30 cellular contexts compared by ENCODE assay signal in the genomic region with DNA sequence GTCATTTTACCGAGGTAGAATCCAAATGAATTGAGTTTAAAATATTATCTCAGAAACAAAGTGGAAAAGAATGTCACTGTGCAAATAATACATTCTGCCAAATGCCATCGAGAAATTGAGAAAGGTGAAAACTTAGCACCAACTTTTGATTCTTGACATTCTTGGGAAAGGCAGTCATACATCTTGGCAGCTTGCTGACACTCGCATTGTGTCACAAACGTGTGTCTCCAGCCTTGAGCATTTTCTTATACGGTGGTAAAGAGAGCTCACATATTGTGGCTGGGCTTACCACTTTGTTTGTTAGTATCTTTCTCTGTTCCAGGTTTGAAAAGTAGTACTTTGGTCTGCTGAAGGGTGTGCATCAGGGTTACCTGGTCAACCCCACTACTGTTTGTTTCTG.
"Had no signal": no experiment of that assay in that cellular context is flagged by ENCODE, and none has a peak within 500 bp of the region (broad histone marks: within the 10 kb centered on the region; RNA-seq: fewer than 3 reads in every experiment).

No MANE protein-coding gene starts in this region.

- H2AFZ ChIP-seq: hepatocyte had no signal

- H3K79me2 ChIP-seq: hepatocyte had no signal

- H3K9me3 ChIP-seq: ascending aorta, gastrocnemius medialis, pancreas, prostate gland had no signal

- ATAC-seq: gastrocnemius medialis; left ventricle myocardium superior; naive thymus-derived CD8-positive, alpha-beta T cell; pancreas; sciatic nerve; stimulated activated naive CD8-positive, alpha-beta T cell treated with anti-CD3 and anti-CD28 coated beads, Interleukin-15, amount 100 ng/mL, for 72 hours had no signal

- DNase-seq: activated CD4-positive, alpha-beta memory T cell treated with anti-CD3 and anti-CD28 coated beads for 36 hours; activated CD4-positive, alpha-beta T cell treated with anti-CD3 and anti-CD28 coated beads, Interleukin-2, amount 10 ng/mL, durations not matched to agents 24 days and 14 days; activated CD4-positive, CD25-positive, alpha-beta regulatory T cell treated with anti-CD3 and anti-CD28 coated beads, Interleukin-2, amount 50 U/mL, for 72 hours; activated CD8-positive, alpha-beta memory T cell treated with anti-CD3 and anti-CD28 coated beads, Interleukin-2, amount 50 U/mL, for 4 hours; activated gamma-delta T cell; activated naive CD4-positive, alpha-beta T cell treated with anti-CD3 and anti-CD28 coated beads, Interleukin-2, amount 10 ng/mL, durations not matched to agents 7 days and 5 days; activated naive CD8-positive, alpha-beta T cell treated with anti-CD3 and anti-CD28 coated beads, Interleukin-2, amount 10 ng/mL, durations not matched to agents 7 days and 5 days; activated T-cell treated with anti-CD3 and anti-CD28 coated beads, Interleukin-2, amount 50 U/mL, for 1 hour; brain microvascular endothelial cell; dorsolateral prefrontal cortex; effector memory CD4-positive, alpha-beta T cell; gastrocnemius medialis; glutamatergic neuron; islet precursor cell; left ventricle myocardium superior; naive thymus-derived CD8-positive, alpha-beta T cell; nucleus accumbens; pancreas; retina; stimulated activated CD4-positive, alpha-beta T cell treated with anti-CD3 and anti-CD28 coated beads, Interleukin-12 subunit alpha, Interleukin-12 subunit beta, amount 100 ng/mL, for 4 hours; stimulated activated CD4-positive, alpha-beta T cell treated with anti-CD3 and anti-CD28 coated beads, Interleukin-4, amount 100 ng/mL, for 1 hour; stimulated activated naive CD8-positive, alpha-beta T cell treated with anti-CD3 and anti-CD28 coated beads, Interleukin-15, amount 100 ng/mL, for 72 hours; substantia nigra; T1000 had no signal

- H3K36me3 ChIP-seq: ascending aorta, brain microvascular endothelial cell, gastrocnemius medialis, pancreas, prostate gland had no signal

- H3K4me3 ChIP-seq: ascending aorta, coronary artery, dorsolateral prefrontal cortex, gastrocnemius medialis, hepatocyte, pancreas, prostate gland, skin epidermis had no signal

- H3K4me2 ChIP-seq: hepatocyte had no signal

- H3K27me3 ChIP-seq: ascending aorta, brain microvascular endothelial cell, dorsolateral prefrontal cortex, gastrocnemius medialis, hepatocyte, pancreas had no signal

- H3K27ac ChIP-seq: ascending aorta, brain microvascular endothelial cell, coronary artery, dorsolateral prefrontal cortex, gastrocnemius medialis, hepatocyte, pancreas, prostate gland, skin epidermis had no signal

- H3K4me1 ChIP-seq: ascending aorta, gastrocnemius medialis, pancreas, prostate gland had no signal
